Comparison of ENCODE assay signal across 10 cellular contexts in the genomic region with DNA sequence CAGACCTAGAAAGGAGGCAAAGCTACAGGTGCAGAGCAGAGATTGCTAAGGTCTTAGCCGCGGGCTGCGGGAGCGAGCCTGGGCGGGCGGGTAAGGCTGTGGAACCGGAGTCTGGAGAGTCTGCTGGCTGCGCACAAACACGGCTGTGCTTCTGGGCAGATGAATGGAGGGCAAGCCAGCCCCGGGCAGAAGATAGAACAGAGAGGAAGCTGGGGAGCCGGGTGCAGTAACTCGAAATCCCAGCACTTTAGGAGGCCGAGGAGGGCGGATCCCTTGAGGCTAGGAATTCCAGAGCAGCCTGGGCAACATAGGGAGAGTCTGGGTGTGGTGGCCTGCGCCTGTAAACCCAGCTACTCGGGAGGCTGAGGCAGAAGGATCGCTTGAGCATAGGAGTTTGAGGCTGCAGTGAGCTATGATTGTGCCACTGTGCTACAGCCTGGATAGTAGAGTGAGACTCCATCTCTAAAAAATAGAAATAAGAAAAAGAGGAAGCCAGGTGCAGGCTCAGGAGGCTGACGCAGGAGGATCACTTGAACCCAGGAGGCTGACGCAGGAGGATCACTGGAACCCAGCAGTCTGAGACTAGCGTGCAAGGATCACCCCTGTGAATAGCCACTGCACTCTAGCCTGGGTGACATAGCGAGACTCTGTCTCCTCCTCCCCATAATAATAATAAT. TPM values are rescaled to one million over a fixed set of nuclear protein-coding genes. Genes with fewer than 3 reads are reported as not detected.
A peak's percentile ranks its signal among the peaks of the same experiment; 100 is the strongest.
DNase-seq lines count a peak whose midpoint lies in the region; ATAC-seq and TF ChIP-seq lines count a peak whose summit lies in the region.
"Had no signal": no experiment of that assay in that cellular context is flagged by ENCODE, and none has a peak within 500 bp of the region (broad histone marks: within the 10 kb centered on the region; RNA-seq: fewer than 3 reads in every experiment).

No MANE protein-coding gene starts in this region.

- no peaks in the 10 kb centered on the region for H3K27me3 ChIP-seq in gastrocnemius medialis

- in situ Hi-C loops in gastrocnemius medialis (cut with MboI; ENCODE audit: low sequenced_read_pairs in 4 of 4) = no loop called here

- no peaks in the 10 kb centered on the region for H3K9me3 ChIP-seq in gastrocnemius medialis

- peak overlapping the region; percentile 18 to 67 (median 65) for H3K27ac ChIP-seq in gastrocnemius medialis

- TF ChIP-seq CTCF in NB4 (IDR thresholded peaks at IDR 0.05; ENCODE audit: low read depth, low read length) (no peak), gastrocnemius medialis (IDR thresholded peaks at IDR 0.05 in 4 of 5, conservative IDR thresholded peaks at IDR 0.05 in 1 of 5) (no peak)

- no peaks in the 10 kb centered on the region for H3K36me3 ChIP-seq in gastrocnemius medialis

- H3K4me3 ChIP-seq in NB4 (ENCODE audit: low read depth, low read length) (peak overlapping the region; percentile 16), gastrocnemius medialis (no peak overlapping the region)
- H3K4me3 ChIP-seq: skin epidermis had no signal

- ATAC-seq in esophagus mucosa = peak; percentile 67
- no peak for ATAC-seq in gastrocnemius medialis
- ATAC-seq in HG03432 (IDR thresholded peaks at IDR 0.05; ENCODE audit: unreplicated experiment) = no peak
- ATAC-seq: PC-3 had no signal

- intact Hi-C loops in gastrocnemius medialis (cut with DNase I; ENCODE audit: low total_unique reads) = no loop called here

- no peaks in the 10 kb centered on the region for H3K4me1 ChIP-seq in gastrocnemius medialis

- peak; percentile 50 for DNase-seq in activated CD8-positive, alpha-beta memory T cell treated with anti-CD3 and anti-CD28 coated beads, Interleukin-2, amount 50 U/mL, for 48 hours
- no peak for DNase-seq in activated CD8-positive, alpha-beta memory T cell treated with anti-CD3 and anti-CD28 coated beads, Interleukin-2, amount 50 U/mL, for 4 hours
- DNase-seq in NB4 (ENCODE audit: low read depth) (no peak), gastrocnemius medialis (no peak), NCI-H2081 treated with DMSO at 0.1 percent for 48 hours (lab: John Stamatoyannopoulos, UW) (no peak), NCI-H226 (no peak)
- DNase-seq: PC-3 had no signal

- TF ChIP-seq POLR2A in NB4 (IDR thresholded peaks at IDR 0.05; ENCODE audit: extremely low read depth, insufficient read length) = no peak
- TF ChIP-seq POLR2A in gastrocnemius medialis (IDR thresholded peaks at IDR 0.05) = no peak

RNA-seq across cellular contexts. Expression of gene PITPNC1, which starts 56.3 kb away (rescaled TPM):
- total RNA-seq in esophagus mucosa = 16.0 TPM
- total RNA-seq in gastrocnemius medialis = 1 to 10 TPM; 2.3 to 8.6 (median 4.3) TPM
